In the genomic region with DNA sequence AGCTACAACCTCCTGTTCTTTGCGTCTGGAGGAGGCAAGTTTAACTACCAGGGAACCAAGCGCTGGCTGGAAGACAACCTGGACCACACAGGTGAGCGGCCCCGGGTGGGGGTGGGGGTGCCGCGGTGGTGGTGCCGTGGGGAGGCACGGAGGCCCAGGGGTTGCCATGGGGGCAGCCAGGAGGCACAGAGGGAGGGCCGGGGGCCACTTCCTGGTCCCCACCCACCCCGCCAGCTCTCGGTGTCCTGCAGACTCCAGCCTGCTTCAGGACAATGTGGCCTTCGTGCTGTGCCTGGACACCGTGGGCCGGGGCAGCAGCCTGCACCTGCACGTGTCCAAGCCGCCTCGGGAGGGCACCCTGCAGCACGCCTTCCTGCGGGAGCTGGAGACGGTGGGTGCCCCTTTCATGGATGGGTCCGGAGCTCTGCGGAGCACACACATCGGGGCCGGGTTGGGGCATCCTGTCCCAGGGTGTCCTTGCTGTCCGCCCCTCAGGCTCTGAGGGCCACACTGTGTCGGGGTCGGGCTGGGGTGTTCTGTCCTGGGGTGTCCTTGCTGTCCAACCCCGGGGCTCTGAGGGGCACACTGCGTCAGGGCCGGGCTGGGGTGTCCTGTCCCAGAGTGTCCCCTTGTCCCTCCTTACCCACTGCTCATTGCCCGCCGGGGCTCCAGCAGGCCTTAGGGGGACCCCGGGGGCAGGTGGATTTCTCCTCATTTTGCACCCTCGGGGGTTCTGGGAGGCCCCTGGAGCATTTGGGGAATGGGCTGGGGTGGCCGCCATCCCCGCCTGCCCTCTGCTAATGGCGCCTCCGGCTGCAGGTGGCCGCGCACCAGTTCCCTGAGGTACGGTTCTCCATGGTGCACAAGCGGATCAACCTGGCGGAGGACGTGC, we compare ENCODE assay signal across 23 cellular contexts. TPM values are rescaled to one million over a fixed set of nuclear protein-coding genes. Genes with fewer than 3 reads are reported as not detected.
DNase-seq lines count a peak whose midpoint lies in the region; ATAC-seq and TF ChIP-seq lines count a peak whose summit lies in the region.
"Had no signal": no experiment of that assay in that cellular context is flagged by ENCODE, and none has a peak within 500 bp of the region (broad histone marks: within the 10 kb centered on the region; RNA-seq: fewer than 3 reads in every experiment).

No MANE protein-coding gene starts in this region.

- no CpG with 5 or more reads among the region's 44 CpGs for WGBS in neuronal stem cell (ENCODE audit: extremely low coverage in 2 of 2, insufficient read length in 2 of 2, insufficient replicate concordance in 1 of 2), 2 donors

- H3K4me1 ChIP-seq in left ventricle myocardium inferior: no peaks in the 10 kb centered on the region
- H3K4me1 ChIP-seq in neuronal stem cell (ENCODE audit: control insufficient read depth in 2 of 2, insufficient read depth in 1 of 2, low read depth in 1 of 2, low read length in 2 of 2): peaks cover 0 to 4% of the 10 kb centered on the region in 2 donors
- no peaks in the 10 kb centered on the region for H3K4me1 ChIP-seq in Caco-2
- H3K4me1 ChIP-seq: A549 had no signal

- no peak overlapping the region for H2AK5ac ChIP-seq in neuronal stem cell (ENCODE audit: low read depth, low read length)

- no peak overlapping the region for H2BK15ac ChIP-seq in neuronal stem cell (ENCODE audit: low read length)

- no peak overlapping the region for H3K4ac ChIP-seq in neuronal stem cell (ENCODE audit: low read length)

- no peak overlapping the region for H3K4me3 Mint-ChIP-seq in Caco-2 (ENCODE audit: unreplicated experiment)
- H3K4me3 Mint-ChIP-seq in stimulated activated memory B cell treated with anti-CD40 and anti-IgM and Interleukin-4, amounts not matched to agents 10 μg/mL and 1 μg/mL and 100 μg/mL, for 72 hours: no peak overlapping the region
- H3K4me3 Mint-ChIP-seq: CD4-positive, alpha-beta T cell; H9; IgD-negative memory B cell had no signal

- intact Hi-C loops in left cardiac atrium (cut with DNase I) (no loop called here), left ventricle myocardium inferior (cut with micrococcal nuclease) (no loop called here), Caco-2 (cut with micrococcal nuclease; ENCODE audit: unreplicated experiment) (no loop called here)

- peaks cover 12% of the 10 kb centered on the region for H3K36me3 Mint-ChIP-seq in Caco-2 (ENCODE audit: insufficient read depth, unreplicated experiment)
- peaks cover 19% of the 10 kb centered on the region for H3K36me3 Mint-ChIP-seq in stimulated activated memory B cell treated with anti-CD40 and anti-IgM and Interleukin-4, amounts not matched to agents 10 μg/mL and 1 μg/mL and 100 μg/mL, for 72 hours
- H3K36me3 Mint-ChIP-seq: IgD-negative memory B cell had no signal

- no peak overlapping the region for H2BK5ac ChIP-seq in neuronal stem cell (ENCODE audit: low read length)

- no peak overlapping the region for H3K14ac ChIP-seq in neuronal stem cell (ENCODE audit: low read length)

- H3K4me2 ChIP-seq in neuronal stem cell (ENCODE audit: insufficient read depth, low read length, poor library complexity, severe bottlenecking): no peak overlapping the region
- H3K4me2 ChIP-seq: A549 had no signal

- no peaks in the 10 kb centered on the region for H3K27me3 Mint-ChIP-seq in Caco-2 (ENCODE audit: insufficient read depth, unreplicated experiment)
- H3K27me3 Mint-ChIP-seq in stimulated activated memory B cell treated with anti-CD40 and anti-IgM and Interleukin-4, amounts not matched to agents 10 μg/mL and 1 μg/mL and 100 μg/mL, for 72 hours: no peaks in the 10 kb centered on the region
- H3K27me3 Mint-ChIP-seq: CD4-positive, alpha-beta T cell; IgD-negative memory B cell had no signal

- no peak for TF ChIP-seq CTCF in left ventricle myocardium inferior (IDR thresholded peaks at IDR 0.05; ENCODE audit: borderline replicate concordance)
- TF ChIP-seq CTCF in RWPE1 (conservative IDR thresholded peaks at IDR 0.05; ENCODE audit: low read depth): no peak
- TF ChIP-seq CTCF in Caco-2 (IDR thresholded peaks at IDR 0.05; ENCODE audit: insufficient read depth in 1 of 2, low read depth in 1 of 2, low read length in 1 of 2, severe bottlenecking in 1 of 2, unreplicated experiment in 1 of 2): no peak

- ATAC-seq in left cardiac atrium (no peak), HG02973 (IDR thresholded peaks at IDR 0.05; ENCODE audit: unreplicated experiment) (no peak)
- ATAC-seq in stimulated activated memory B cell treated with anti-CD40 and anti-IgM and Interleukin-4, amounts not matched to agents 10 μg/mL and 1 μg/mL and 100 μg/mL, for 72 hours: no peak
- ATAC-seq: A549 had no signal

- POLR2A ChIA-PET in RWPE1 (lab: Yijun Ruan, JAX; ENCODE audit: low non-redundant PET): no interaction called here
- POLR2A ChIA-PET in Caco-2 (lab: Charles Lee): no interaction called here

- H3K9ac ChIP-seq in neuronal stem cell (ENCODE audit: low read depth, low read length, poor library complexity): no peak overlapping the region

- no peak overlapping the region for H3K27ac Mint-ChIP-seq in Caco-2 (ENCODE audit: unreplicated experiment)
- H3K27ac Mint-ChIP-seq in stimulated activated memory B cell treated with anti-CD40 and anti-IgM and Interleukin-4, amounts not matched to agents 10 μg/mL and 1 μg/mL and 100 μg/mL, for 72 hours: no peak overlapping the region
- H3K27ac Mint-ChIP-seq: CD4-positive, alpha-beta T cell; H9; IgD-negative memory B cell had no signal

- H3K23ac ChIP-seq in neuronal stem cell (ENCODE audit: low read depth, low read length, poor library complexity): peak overlapping the region; percentile 73

- peaks cover 5% of the 10 kb centered on the region for H3K79me1 ChIP-seq in neuronal stem cell (ENCODE audit: low read depth, low read length)

- peak; percentile 17 for DNase-seq in left cardiac atrium
- no peak for DNase-seq in left ventricle myocardium inferior
- DNase-seq in RWPE1 (ENCODE audit: low spot score): no peak
- no peak for DNase-seq in neuronal stem cell (ENCODE audit: low spot score)
- no peak for DNase-seq in Caco-2
- DNase-seq: AML-193; CD4-positive, alpha-beta T cell; DMS153; DMS79; GF-D8; GOT3; H9; KG1 had no signal

- no peaks in the 10 kb centered on the region for H3K9me3 ChIP-seq in left ventricle myocardium inferior (replicated peaks)
- peaks cover 0 to 2% of the 10 kb centered on the region in 2 donors for H3K9me3 ChIP-seq in neuronal stem cell (replicated peaks in 1 of 2; ENCODE audit: control insufficient read depth in 2 of 2, insufficient read depth in 1 of 2, low read depth in 1 of 2, low read length in 2 of 2)
- H3K9me3 ChIP-seq in Caco-2: no peaks in the 10 kb centered on the region
- H3K9me3 ChIP-seq: A549 had no signal

- no peak overlapping the region for H3K18ac ChIP-seq in neuronal stem cell (ENCODE audit: low read length)

- H3K36me3 ChIP-seq in left ventricle myocardium inferior (peaks cover 58% of the 10 kb centered on the region), neuronal stem cell (replicated peaks in 1 of 2; ENCODE audit: control insufficient read depth in 2 of 2, insufficient read depth in 2 of 2, low read length in 2 of 2) (peaks cover 19 to 63% of the 10 kb centered on the region in 2 donors), Caco-2 (ENCODE audit: control insufficient read depth, insufficient read depth, low read length) (no peaks in the 10 kb centered on the region)

- no peaks in the 10 kb centered on the region for H3K9me3 Mint-ChIP-seq in Caco-2 (ENCODE audit: unreplicated experiment)
- no peaks in the 10 kb centered on the region for H3K9me3 Mint-ChIP-seq in stimulated activated memory B cell treated with anti-CD40 and anti-IgM and Interleukin-4, amounts not matched to agents 10 μg/mL and 1 μg/mL and 100 μg/mL, for 72 hours
- H3K9me3 Mint-ChIP-seq: CD4-positive, alpha-beta T cell; H9; IgD-negative memory B cell had no signal

- no peak overlapping the region for H4K8ac ChIP-seq in neuronal stem cell (ENCODE audit: low read depth, low read length)

- H4K91ac ChIP-seq in neuronal stem cell (ENCODE audit: low read depth, low read length, poor library complexity): no peak overlapping the region

- no peak overlapping the region for H3K4me3 ChIP-seq in left ventricle myocardium inferior
- H3K4me3 ChIP-seq in neuronal stem cell (ENCODE audit: low read length in 2 of 2): no peak overlapping the region
- H3K4me3 ChIP-seq in Caco-2 (ENCODE audit: low read depth, low read length): no peak overlapping the region
- H3K4me3 ChIP-seq: A549 had no signal

- no peak overlapping the region for H3K27ac ChIP-seq in left ventricle myocardium inferior (replicated peaks)
- H3K27ac ChIP-seq in RWPE1: peak overlapping the region; percentile 28; the same call in 1 of the 2 replicates
- H3K27ac ChIP-seq in neuronal stem cell (replicated peaks; ENCODE audit: low read length): no peak overlapping the region
- H3K27ac ChIP-seq: 22Rv1, A549, C4-2B, HL-60 had no signal

- H2AFZ ChIP-seq in neuronal stem cell (ENCODE audit: low read length): no peak overlapping the region

- no peak overlapping the region for H2BK120ac ChIP-seq in neuronal stem cell (ENCODE audit: low read depth, low read length)

- BruUV-seq in Caco-2 (replicated peaks; lab: Mats Ljungman, UMichigan): no TSS peak

- H3K27me3 ChIP-seq in left ventricle myocardium inferior (ENCODE audit: low read depth) (no peaks in the 10 kb centered on the region), neuronal stem cell (ENCODE audit: control insufficient read depth in 3 of 3, insufficient read depth in 3 of 3, low read depth in 1 of 3, low read length in 3 of 3) (no peaks in the 10 kb centered on the region), Caco-2 (replicated peaks; ENCODE audit: control insufficient read depth, insufficient read depth, low read length) (no peaks in the 10 kb centered on the region)

- H2BK12ac ChIP-seq in neuronal stem cell (ENCODE audit: low read length): no peak overlapping the region

- CTCF ChIA-PET in RWPE1 (lab: Yijun Ruan, JAX): interaction anchor here (1.0 kb wide), 1 partner anchor 238 kb away, joined by 6 read pairs; no protein-coding TSS in a partner anchor
- CTCF ChIA-PET in Caco-2 (lab: Charles Lee): no interaction called here

- H3K4me1 Mint-ChIP-seq in Caco-2 (ENCODE audit: low read depth, unreplicated experiment): no peaks in the 10 kb centered on the region
- no peaks in the 10 kb centered on the region for H3K4me1 Mint-ChIP-seq in stimulated activated memory B cell treated with anti-CD40 and anti-IgM and Interleukin-4, amounts not matched to agents 10 μg/mL and 1 μg/mL and 100 μg/mL, for 72 hours
- H3K4me1 Mint-ChIP-seq: H9, IgD-negative memory B cell had no signal

RNA-seq across cellular contexts. Expression of a gene that starts 18.3 kb away (rescaled TPM):
- total RNA-seq in left cardiac atrium (10 to 100 TPM; 32.8 to 48.9 TPM), left ventricle myocardium inferior (28.3 TPM), Caco-2 (2022) (87.3 and 94.2 TPM in 2 replicates)
- polyA plus RNA-seq in neuronal stem cell (2013, experiment 1 of 2): 20.8 TPM
- polyA plus RNA-seq in neuronal stem cell (2013, experiment 2 of 2): 20.9 TPM

RNA-seq across cellular contexts. Expression of a gene that starts 20.5 kb away (rescaled TPM):
- total RNA-seq in left cardiac atrium (under 1 TPM in 1 of 2 donors, not detected in 1; 0.16 TPM), left ventricle myocardium inferior (not detected), Caco-2 (2022) (0.07 TPM in 1 of 2 replicates, not detected in the other)
- polyA plus RNA-seq in neuronal stem cell (2013, experiment 1 of 2): 16.6 TPM
- polyA plus RNA-seq in neuronal stem cell (2013, experiment 2 of 2): 17.4 TPM
- total RNA-seq: HT1080 had no signal
- polyA plus RNA-seq: IgD-negative memory B cell had no signal

RNA-seq across cellular contexts. Expression of a gene that starts 25.4 kb away (rescaled TPM):
- 1 to 10 TPM; 1.5 to 1.6 TPM for total RNA-seq in left cardiac atrium
- 0.60 TPM for total RNA-seq in left ventricle myocardium inferior
- not detected for polyA plus RNA-seq in neuronal stem cell (2013, experiment 1 of 2)
- polyA plus RNA-seq in neuronal stem cell (2013, experiment 2 of 2): not detected
- not detected in 2 replicates for total RNA-seq in Caco-2 (2022)
- total RNA-seq: Daoy, H9 had no signal
- polyA plus RNA-seq: BJ had no signal
